32 cellular contexts compared by ENCODE assay signal in genomic region chr3:186843039-186843432, GRCh38. TPM values are rescaled to one million over a fixed set of nuclear protein-coding genes. Genes with fewer than 3 reads are reported as not detected.
"Had no signal": no experiment of that assay in that cellular context is flagged by ENCODE, and none has a peak within 500 bp of the region (broad histone marks: within the 10 kb centered on the region; RNA-seq: fewer than 3 reads in every experiment).

No MANE protein-coding gene starts in this region.

- FAIRE-seq: astrocyte had no signal

- H3K27me3 ChIP-seq: body of pancreas had no signal

- H3K9me3 ChIP-seq: adrenal gland, body of pancreas, breast epithelium, MG63, SJSA1, SK-N-SH had no signal

- H3K4me3 ChIP-seq: adrenal gland, body of pancreas, breast epithelium, MG63, SJSA1 had no signal

- H3K9ac ChIP-seq: SK-N-SH had no signal

- H3K4me3 Mint-ChIP-seq: activated CD4-positive, alpha-beta T cell treated with anti-CD3 and anti-CD28 coated beads, Interleukin-2, amount 10 ng/mL, durations not matched to agents 7 days and 5 days; activated CD8-positive, alpha-beta T cell treated with anti-CD3 and anti-CD28 coated beads, Interleukin-2, amount 10 ng/mL, durations not matched to agents 7 days and 5 days; activated naive CD4-positive, alpha-beta T cell treated with anti-CD3 and anti-CD28 coated beads, Interleukin-2, amount 50 U/mL, for 24 hours; activated naive CD8-positive, alpha-beta T cell treated with anti-CD3 and anti-CD28 coated beads, Interleukin-2, amount 10 ng/mL, durations not matched to agents 7 days and 5 days; activated T-cell treated with anti-CD3 and anti-CD28 coated beads, Interleukin-2, amount 50 U/mL, for 24 hours; T-helper 1 cell treated with Interleukin-12 subunit alpha and Interleukin-12 subunit beta and Interleukin-4 antibody, amounts not matched to agents 30 μg/mL and 1 μg/mL, for 36 hours had no signal

- H3K27ac Mint-ChIP-seq: activated CD4-positive, alpha-beta T cell treated with anti-CD3 and anti-CD28 coated beads, Interleukin-2, amount 10 ng/mL, durations not matched to agents 7 days and 5 days; activated CD8-positive, alpha-beta T cell treated with anti-CD3 and anti-CD28 coated beads, Interleukin-2, amount 10 ng/mL, durations not matched to agents 7 days and 5 days; activated naive CD4-positive, alpha-beta T cell treated with anti-CD3 and anti-CD28 coated beads, Interleukin-2, amount 50 U/mL, for 24 hours; activated naive CD8-positive, alpha-beta T cell treated with anti-CD3 and anti-CD28 coated beads, Interleukin-2, amount 10 ng/mL, durations not matched to agents 7 days and 5 days; activated T-cell treated with anti-CD3 and anti-CD28 coated beads, Interleukin-2, amount 50 U/mL, for 24 hours; activated T-helper 2 cell treated with anti-CD3 and anti-CD28 coated beads, Interferon-gamma antibody, Interleukin-2, Interleukin-4, amounts not matched to agents 10 μg/mL and 5 μg/mL and 100 μg/mL, durations not matched to agents 14 hours and 24 hours and 36 hours; T-helper 1 cell treated with Interleukin-12 subunit alpha and Interleukin-12 subunit beta and Interleukin-4 antibody, amounts not matched to agents 30 μg/mL and 1 μg/mL, for 36 hours had no signal

- H3K36me3 Mint-ChIP-seq: activated naive CD4-positive, alpha-beta T cell treated with anti-CD3 and anti-CD28 coated beads, Interleukin-2, amount 50 U/mL, for 24 hours; activated naive CD8-positive, alpha-beta T cell treated with anti-CD3 and anti-CD28 coated beads, Interleukin-2, amount 10 ng/mL, durations not matched to agents 7 days and 5 days had no signal

- H3K27ac ChIP-seq: adrenal gland, body of pancreas, breast epithelium, SJSA1, WERI-Rb-1 had no signal

- H3K36me3 ChIP-seq: adrenal gland, breast epithelium, MG63, SJSA1, WERI-Rb-1 had no signal

- H3K4me1 Mint-ChIP-seq: activated naive CD4-positive, alpha-beta T cell treated with anti-CD3 and anti-CD28 coated beads, Interleukin-2, amount 50 U/mL, for 24 hours; activated naive CD8-positive, alpha-beta T cell treated with anti-CD3 and anti-CD28 coated beads, Interleukin-2, amount 10 ng/mL, durations not matched to agents 7 days and 5 days had no signal

- ATAC-seq: activated CD8-positive, alpha-beta T cell treated with anti-CD3 and anti-CD28 coated beads, Interleukin-2, amount 10 ng/mL, durations not matched to agents 7 days and 5 days; body of pancreas had no signal

- H3K4me1 ChIP-seq: adrenal gland, body of pancreas, breast epithelium, SJSA1 had no signal

- H3K4me2 ChIP-seq: SK-N-SH had no signal

- DNase-seq: activated CD4-positive, alpha-beta T cell treated with anti-CD3 and anti-CD28 coated beads, Interleukin-2, amount 10 ng/mL, durations not matched to agents 7 days and 5 days; activated CD4-positive, alpha-beta T cell treated with anti-CD3 and anti-CD28 coated beads, Interleukin-2, amount 50 U/mL, for 48 hours; activated CD4-positive, CD25-positive, alpha-beta regulatory T cell; activated gamma-delta T cell; activated naive CD4-positive, alpha-beta T cell treated with Interleukin-2 at 50 U/mL for 16 hours; activated naive CD8-positive, alpha-beta T cell treated with anti-CD3 and anti-CD28 coated beads, Interleukin-2, amount 10 ng/mL, durations not matched to agents 7 days and 5 days; activated T-cell treated with anti-CD3 and anti-CD28 coated beads, Interleukin-2, amount 50 U/mL, for 24 hours; adrenal gland; body of pancreas; Karpas-422; MG63; NCI-H1048; NCI-H1105 treated with DMSO at 0.1 percent for 48 hours; NCI-H1436; NCI-H1694; NCI-H2029; NCI-H2107; NCI-H2171; NCI-H510A; NCI-H526; NCI-H748 treated with DMSO at 0.1 percent for 48 hours; Right ventricle myocardium superior; SK-N-SH; WERI-Rb-1 had no signal

- H3K9me3 Mint-ChIP-seq: activated CD4-positive, alpha-beta T cell treated with anti-CD3 and anti-CD28 coated beads, Interleukin-2, amount 10 ng/mL, durations not matched to agents 7 days and 5 days; activated naive CD4-positive, alpha-beta T cell treated with anti-CD3 and anti-CD28 coated beads, Interleukin-2, amount 50 U/mL, for 24 hours; activated naive CD8-positive, alpha-beta T cell treated with anti-CD3 and anti-CD28 coated beads, Interleukin-2, amount 10 ng/mL, durations not matched to agents 7 days and 5 days; activated T-cell treated with anti-CD3 and anti-CD28 coated beads, Interleukin-2, amount 50 U/mL, for 24 hours; activated T-helper 2 cell treated with anti-CD3 and anti-CD28 coated beads, Interferon-gamma antibody, Interleukin-2, Interleukin-4, amounts not matched to agents 10 μg/mL and 5 μg/mL and 100 μg/mL, durations not matched to agents 14 hours and 24 hours and 36 hours; T-helper 1 cell treated with Interleukin-12 subunit alpha and Interleukin-12 subunit beta and Interleukin-4 antibody, amounts not matched to agents 30 μg/mL and 1 μg/mL, for 36 hours had no signal

RNA-seq across cellular contexts. Expression of gene ADIPOQ, which starts 0.5 kb away (rescaled TPM):
- total RNA-seq: activated CD4-positive, alpha-beta T cell treated with anti-CD3 and anti-CD28 coated beads, Interleukin-2, amount 10 ng/mL, durations not matched to agents 7 days and 5 days; activated CD8-positive, alpha-beta T cell treated with anti-CD3 and anti-CD28 coated beads, Interleukin-2, amount 10 ng/mL, durations not matched to agents 7 days and 5 days; activated naive CD8-positive, alpha-beta T cell treated with anti-CD3 and anti-CD28 coated beads, Interleukin-2, amount 10 ng/mL, durations not matched to agents 7 days and 5 days; activated T-helper 2 cell treated with anti-CD3 and anti-CD28 coated beads, Interferon-gamma antibody, Interleukin-2, Interleukin-4, amounts not matched to agents 10 μg/mL and 5 μg/mL and 100 μg/mL, durations not matched to agents 14 hours and 24 hours and 36 hours; astrocyte; OCI-LY7; SJSA1 had no signal
- polyA plus RNA-seq: SK-N-SH had no signal
